In the genomic region with DNA sequence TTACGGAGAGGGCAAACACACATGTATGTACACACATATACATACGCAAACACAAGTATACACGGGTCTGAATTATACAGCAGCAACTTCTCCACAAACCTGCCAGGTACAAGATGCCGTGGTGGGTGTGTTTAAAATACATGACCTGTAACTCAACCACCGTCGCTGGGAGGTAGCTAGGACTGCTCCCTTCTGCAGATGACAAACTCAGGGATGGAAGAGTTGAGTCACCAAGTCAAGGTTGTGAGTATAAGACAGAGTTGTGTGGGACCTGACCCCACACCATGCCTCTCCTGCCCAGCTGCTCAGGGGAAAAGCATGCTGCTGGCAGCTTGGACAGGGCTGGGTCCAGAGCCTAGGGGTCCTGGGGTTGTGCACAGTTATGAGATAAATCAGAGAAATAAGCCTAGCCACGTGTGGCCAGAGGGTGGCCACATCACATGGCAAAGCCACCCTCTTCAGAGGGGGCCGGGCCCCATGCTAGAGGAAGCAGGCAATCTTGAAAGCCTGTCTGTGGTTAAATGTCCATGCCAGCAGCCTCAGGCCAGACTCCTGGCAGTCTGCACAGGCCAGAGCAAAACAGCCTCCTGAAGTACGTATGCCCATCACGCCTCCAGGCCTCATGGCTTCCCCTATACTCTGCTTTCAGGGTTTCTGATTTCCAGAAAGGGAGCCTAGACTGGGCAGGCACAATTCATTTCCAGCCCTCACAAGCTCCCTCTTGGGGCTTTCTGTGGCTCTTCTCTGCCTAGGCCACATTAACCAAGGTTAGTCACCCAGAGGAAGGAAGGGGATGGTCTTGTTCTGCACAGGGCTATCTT, we compare ENCODE assay signal across 9 cellular contexts.
DNase-seq lines count a peak whose midpoint lies in the region; ATAC-seq and TF ChIP-seq lines count a peak whose summit lies in the region.
"Had no signal": no experiment of that assay in that cellular context is flagged by ENCODE, and none has a peak within 500 bp of the region (broad histone marks: within the 10 kb centered on the region; RNA-seq: fewer than 3 reads in every experiment).

No MANE protein-coding gene starts in this region.

- no peaks in the 10 kb centered on the region for H3K27me3 Mint-ChIP-seq in T-helper 2 cell treated with Interferon-gamma antibody and Interleukin-4, amounts not matched to agents 5 μg/mL and 100 μg/mL, for 36 hours (ENCODE audit: low read depth)

- peaks cover 25% of the 10 kb centered on the region for H3K4me1 Mint-ChIP-seq in T-helper 2 cell treated with Interferon-gamma antibody and Interleukin-4, amounts not matched to agents 5 μg/mL and 100 μg/mL, for 36 hours (ENCODE audit: low read depth)

- no peak overlapping the region for H3K4me3 ChIP-seq in epithelial cell of esophagus (ENCODE audit: low read length)
- H3K4me3 ChIP-seq: SK-N-MC had no signal

- peak; percentile 61 for ATAC-seq in GM18502 (IDR thresholded peaks at IDR 0.05; ENCODE audit: poor library complexity, unreplicated experiment)
- ATAC-seq in HG02610 (IDR thresholded peaks at IDR 0.05; ENCODE audit: unreplicated experiment), result peak; percentile 75

- peak overlapping the region; percentile 31 for H3K27ac Mint-ChIP-seq in T-helper 2 cell treated with Interferon-gamma antibody and Interleukin-4, amounts not matched to agents 5 μg/mL and 100 μg/mL, for 36 hours

- H3K36me3 Mint-ChIP-seq in T-helper 2 cell treated with Interferon-gamma antibody and Interleukin-4, amounts not matched to agents 5 μg/mL and 100 μg/mL, for 36 hours (ENCODE audit: low read depth), result peaks cover 4% of the 10 kb centered on the region

- H3K9me3 Mint-ChIP-seq in T-helper 2 cell treated with Interferon-gamma antibody and Interleukin-4, amounts not matched to agents 5 μg/mL and 100 μg/mL, for 36 hours, result no peaks in the 10 kb centered on the region

- H3K4me3 Mint-ChIP-seq in T-helper 2 cell treated with Interferon-gamma antibody and Interleukin-4, amounts not matched to agents 5 μg/mL and 100 μg/mL, for 36 hours, result no peak overlapping the region

- peak; percentile 37 for DNase-seq in T-helper 2 cell treated with Interferon-gamma antibody and Interleukin-4, amounts not matched to agents 5 μg/mL and 100 μg/mL, for 36 hours (ENCODE audit: low spot score)
- peak; percentile 73 for DNase-seq in epithelial cell of esophagus (ENCODE audit: low read depth)
- peak; percentile 38 to 46 for DNase-seq in stimulated activated CD8-positive, alpha-beta memory T cell treated with anti-CD3 and anti-CD28 coated beads, Interleukin-15, amount 100 ng/mL, for 48 hours (ENCODE audit: low read depth in 2 of 2)
- DNase-seq in NCI-H526 (lab: John Stamatoyannopoulos, UW), result no peak
- no peak for DNase-seq in NCI-H748 treated with DMSO at 0.1 percent for 48 hours (lab: John Stamatoyannopoulos, UW)
- DNase-seq in putamen (ENCODE audit: low spot score), result no peak

- TF ChIP-seq CTCF in epithelial cell of esophagus (IDR thresholded peaks at IDR 0.05; ENCODE audit: insufficient read depth, low read depth, low read length, missing control alignments), result peak; percentile 13

Comparison
In these comparisons a context has a peak if more than half of its experiments do, and no peak if none do; other contexts are left out.
1. DNase-seq: peak in T-helper 2 cell treated with Interferon-gamma antibody and Interleukin-4, amounts not matched to agents 5 μg/mL and 100 μg/mL, for 36 hours (single experiment), epithelial cell of esophagus (single experiment) and stimulated activated CD8-positive, alpha-beta memory T cell treated with anti-CD3 and anti-CD28 coated beads, Interleukin-15, amount 100 ng/mL, for 48 hours (2 of 2); none in NCI-H526 (0 of 2), NCI-H748 treated with DMSO at 0.1 percent for 48 hours (single experiment) and putamen (single experiment).